Comparison of ENCODE assay signal across 1 cellular context in genomic region chr22:22752556-22753477, GRCh38.
TF ChIP-seq lines count a peak whose summit lies in the region.

No MANE protein-coding gene starts in this region.

TF ChIP-seq in HepG2, 621 proteins besides CTCF, POLR2A, EP300 and RAD21 (continued from another document):
- TF ChIP-seq PATZ1 (CRISPR knock-in tag; IDR thresholded peaks at IDR 0.05) (no peak), CEBPB (IDR thresholded peaks at IDR 0.05; ENCODE audit: borderline replicate concordance, low read depth, low read length) (peak; percentile 68), ZSCAN5A (CRISPR knock-in tag; IDR thresholded peaks at IDR 0.05; ENCODE audit: borderline replicate concordance) (no peak)
